Comparison of ENCODE assay signal across 9 cellular contexts in the genomic region with DNA sequence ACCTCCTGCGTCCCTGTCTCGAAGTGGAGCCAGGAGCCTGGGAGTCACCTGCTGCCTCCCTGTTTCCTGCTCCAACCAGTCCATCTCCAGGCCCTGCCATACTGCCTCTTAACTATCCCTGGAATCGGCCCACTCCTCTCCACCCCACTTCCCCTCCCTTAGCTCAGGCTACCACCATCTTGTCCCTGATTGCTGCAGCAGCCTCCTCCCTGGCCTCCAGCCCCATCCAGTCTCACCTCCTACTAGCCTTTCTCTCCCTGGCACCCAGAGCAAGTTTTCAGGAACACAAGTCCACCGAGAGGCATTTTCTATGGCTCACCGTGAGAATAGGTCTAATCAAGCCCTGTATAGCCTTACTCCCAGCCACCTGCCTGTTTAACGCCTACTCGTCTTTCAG. TPM values are rescaled to one million over a fixed set of nuclear protein-coding genes. Genes with fewer than 3 reads are reported as not detected.
DNase-seq lines count a peak whose midpoint lies in the region; ATAC-seq lines count a peak whose summit lies in the region.
"Had no signal": no experiment of that assay in that cellular context is flagged by ENCODE, and none has a peak within 500 bp of the region (broad histone marks: within the 10 kb centered on the region; RNA-seq: fewer than 3 reads in every experiment).

No MANE protein-coding gene starts in this region.

- no peaks in the 10 kb centered on the region for H3K36me3 Mint-ChIP-seq in T-helper 2 cell treated with Interferon-gamma antibody and Interleukin-4, amounts not matched to agents 5 μg/mL and 100 μg/mL, for 36 hours (ENCODE audit: low read depth)
- H3K36me3 Mint-ChIP-seq in activated T-helper 17 cell treated with anti-CD3 and anti-CD28 coated beads, Interleukin-2, amount 50 U/mL, for 72 hours (ENCODE audit: low read depth), result no peaks in the 10 kb centered on the region

- H3K27me3 Mint-ChIP-seq in T-helper 2 cell treated with Interferon-gamma antibody and Interleukin-4, amounts not matched to agents 5 μg/mL and 100 μg/mL, for 36 hours (ENCODE audit: low read depth), result peaks cover 5% of the 10 kb centered on the region
- H3K27me3 Mint-ChIP-seq in activated T-helper 17 cell treated with anti-CD3 and anti-CD28 coated beads, Interleukin-2, amount 50 U/mL, for 72 hours, result no peaks in the 10 kb centered on the region

- peaks cover 20% of the 10 kb centered on the region for H3K4me1 Mint-ChIP-seq in T-helper 2 cell treated with Interferon-gamma antibody and Interleukin-4, amounts not matched to agents 5 μg/mL and 100 μg/mL, for 36 hours (ENCODE audit: low read depth)
- H3K4me1 Mint-ChIP-seq in activated T-helper 17 cell treated with anti-CD3 and anti-CD28 coated beads, Interleukin-2, amount 50 U/mL, for 72 hours, result peaks cover 20% of the 10 kb centered on the region

- peak overlapping the region; percentile 8 to 72 (median 69) for H3K9ac ChIP-seq in subcutaneous abdominal adipose tissue (ENCODE audit: low read length in 5 of 5)

- no peak for DNase-seq in T-helper 2 cell treated with Interferon-gamma antibody and Interleukin-4, amounts not matched to agents 5 μg/mL and 100 μg/mL, for 36 hours (ENCODE audit: low spot score)
- no peak for DNase-seq in T-helper 2 cell

- H3K27me3 ChIP-seq in layer of hippocampus (ENCODE audit: control insufficient read depth, insufficient read depth, low read length) (no peaks in the 10 kb centered on the region), subcutaneous abdominal adipose tissue (ENCODE audit: control insufficient read depth in 5 of 5, insufficient read depth in 4 of 5, low read length in 5 of 5) (peaks cover 0 to 6% (median 0%) of the 10 kb centered on the region in 5 donors)

- H3K9me3 Mint-ChIP-seq in T-helper 2 cell treated with Interferon-gamma antibody and Interleukin-4, amounts not matched to agents 5 μg/mL and 100 μg/mL, for 36 hours, result no peaks in the 10 kb centered on the region
- H3K9me3 Mint-ChIP-seq in activated T-helper 17 cell treated with anti-CD3 and anti-CD28 coated beads, Interleukin-2, amount 50 U/mL, for 72 hours, result no peaks in the 10 kb centered on the region

- no peaks in the 10 kb centered on the region for H3K36me3 ChIP-seq in subcutaneous abdominal adipose tissue (ENCODE audit: control insufficient read depth in 5 of 5, insufficient read depth in 5 of 5, low read length in 5 of 5)

- H3K4me3 Mint-ChIP-seq in T-helper 2 cell treated with Interferon-gamma antibody and Interleukin-4, amounts not matched to agents 5 μg/mL and 100 μg/mL, for 36 hours, result peak overlapping the region; percentile 82
- H3K4me3 Mint-ChIP-seq in activated T-helper 17 cell treated with anti-CD3 and anti-CD28 coated beads, Interleukin-2, amount 50 U/mL, for 72 hours, result peak overlapping the region; percentile 85

- peak overlapping the region; percentile 63 for H3K27ac ChIP-seq in layer of hippocampus (ENCODE audit: low read depth, low read length)
- H3K27ac ChIP-seq in subcutaneous abdominal adipose tissue (ENCODE audit: low read depth, low read length), result peak overlapping the region; percentile 23

- peaks cover 6 to 66% (median 60%) of the 10 kb centered on the region in 5 donors for H3K4me1 ChIP-seq in subcutaneous abdominal adipose tissue (ENCODE audit: control insufficient read depth in 5 of 5, insufficient read depth in 5 of 5, low read length in 5 of 5)

- H3K4me3 ChIP-seq in subcutaneous abdominal adipose tissue (ENCODE audit: low read depth in 1 of 5, low read length in 5 of 5), result peak overlapping the region; percentile 58 to 74 (median 66)

- no peaks in the 10 kb centered on the region for H3K9me3 ChIP-seq in subcutaneous abdominal adipose tissue (ENCODE audit: control insufficient read depth in 5 of 5, low read length in 5 of 5)

- H3K27ac Mint-ChIP-seq in T-helper 2 cell treated with Interferon-gamma antibody and Interleukin-4, amounts not matched to agents 5 μg/mL and 100 μg/mL, for 36 hours, result peak overlapping the region; percentile 83
- H3K27ac Mint-ChIP-seq in activated T-helper 17 cell treated with anti-CD3 and anti-CD28 coated beads, Interleukin-2, amount 50 U/mL, for 72 hours, result peak overlapping the region; percentile 90

- ATAC-seq in activated T-helper 17 cell treated with anti-CD3 and anti-CD28 coated beads, Interleukin-2, amount 50 U/mL, for 72 hours (replicated peaks), result no peak
- ATAC-seq in GM21360 (IDR thresholded peaks at IDR 0.05; ENCODE audit: unreplicated experiment) (no peak), GM21528 (IDR thresholded peaks at IDR 0.05; ENCODE audit: low FRiP score, unreplicated experiment) (no peak), HG02970 (IDR thresholded peaks at IDR 0.05; ENCODE audit: low FRiP score, unreplicated experiment) (no peak)

RNA-seq across cellular contexts. Expression of gene CAMKK1, which starts 0.9 kb away (rescaled TPM):
- total RNA-seq in activated T-helper 17 cell treated with anti-CD3 and anti-CD28 coated beads, Interleukin-2, amount 50 U/mL, for 72 hours, result 1 to 10 TPM; 4.0 to 4.9 TPM

RNA-seq across cellular contexts. Expression of gene P2RX1, which starts 22.5 kb away (rescaled TPM):
- 1 to 10 TPM in 1 of 2 donors, not detected in 1; 1.6 TPM for total RNA-seq in activated T-helper 17 cell treated with anti-CD3 and anti-CD28 coated beads, Interleukin-2, amount 50 U/mL, for 72 hours
- total RNA-seq: NCI-H460 had no signal

RNA-seq across cellular contexts. Expression of gene NCBP3, which starts 47.7 kb away (rescaled TPM):
- 10 to 100 TPM; 30.8 to 40.4 TPM for total RNA-seq in activated T-helper 17 cell treated with anti-CD3 and anti-CD28 coated beads, Interleukin-2, amount 50 U/mL, for 72 hours
